ENCODE assay signal across 1 cellular context in genomic region chr10:5446390-5446926, GRCh38.
TF ChIP-seq lines count a peak whose summit lies in the region.

No MANE protein-coding gene starts in this region.

TF ChIP-seq in K562, 482 proteins besides CTCF, POLR2A, EP300 and RAD21 (continued from another document and continues in another):
- TF ChIP-seq GABPB2 (CRISPR knock-in tag; conservative IDR thresholded peaks at IDR 0.05) (no peak), ZNF3 (CRISPR knock-in tag; IDR thresholded peaks at IDR 0.05) (no peak), LCOR (CRISPR knock-in tag; IDR thresholded peaks at IDR 0.05) (peak; percentile 52; the same call in 1 of the 2 replicates), ZBTB33 (CRISPR knock-in tag; IDR thresholded peaks at IDR 0.05) (peak; percentile 62), HMBOX1 (IDR thresholded peaks at IDR 0.05) (peak; percentile 71), RBFOX2 (IDR thresholded peaks at IDR 0.05; ENCODE audit: low read depth, low read length) (peak; percentile 99), HES1 (IDR thresholded peaks at IDR 0.05; ENCODE audit: low read depth) (0 out of 2 replicates have a peak, but pooled peaks have one; percentile 17), ZNF316 (IDR thresholded peaks at IDR 0.05) (no peak), STAT5A (IDR thresholded peaks at IDR 0.05; ENCODE audit: borderline replicate concordance, low read length) (no peak), CBX3 (IDR thresholded peaks at IDR 0.05; ENCODE audit: borderline replicate concordance in 1 of 2, low read length in 2 of 2) (peak in 1 of 2 experiments; percentile 70; a peak in 1 of 3 replicates), PKNOX1 (IDR thresholded peaks at IDR 0.05) (0 out of 2 replicates have a peak, but pooled peaks have one; percentile 21), ZBTB1 (CRISPR knock-in tag; IDR thresholded peaks at IDR 0.05; ENCODE audit: borderline replicate concordance, low read depth) (no peak), ZNF431 (CRISPR knock-in tag; IDR thresholded peaks at IDR 0.05) (peak; percentile 54; the same call in 1 of the 2 replicates), ATF6 (CRISPR knock-in tag; IDR thresholded peaks at IDR 0.05) (peak; percentile 21; the same call in 1 of the 2 replicates), ATF1 (CRISPR knock-in tag; IDR thresholded peaks at IDR 0.05) (no peak), ATF1 (tag; IDR thresholded peaks at IDR 0.05) (peak; percentile 38; the same call in 1 of the 2 replicates), BCOR (IDR thresholded peaks at IDR 0.05) (peak; percentile 68), TCFL5 (CRISPR knock-in tag; conservative IDR thresholded peaks at IDR 0.05) (0 out of 2 replicates have a peak, but pooled peaks have one; percentile 23), ZNF436 (CRISPR knock-in tag; IDR thresholded peaks at IDR 0.05) (0 out of 2 replicates have a peak, but pooled peaks have one; percentile 16), ERF (CRISPR knock-in tag; IDR thresholded peaks at IDR 0.05) (0 out of 2 replicates have a peak, but pooled peaks have one; percentile 51), DDX20 (tag; IDR thresholded peaks at IDR 0.05; ENCODE audit: low read depth) (no peak), NR2C1 (IDR thresholded peaks at IDR 0.05) (0 out of 2 replicates have a peak, but pooled peaks have one; percentile 2), NR2C1 (tag; IDR thresholded peaks at IDR 0.05) (no peak), ARID3A (IDR thresholded peaks at IDR 0.05; ENCODE audit: borderline replicate concordance, low read depth, low read length) (no peak), KDM1A (IDR thresholded peaks at IDR 0.05) (0 out of 4 replicates have a peak, but pooled peaks of 1 of the 2 experiments have one; percentile 14), THAP12 (CRISPR knock-in tag; IDR thresholded peaks at IDR 0.05) (peak; percentile 80), HDAC8 (tag; IDR thresholded peaks at IDR 0.05) (no peak), TEAD1 (CRISPR knock-in tag; IDR thresholded peaks at IDR 0.05) (peak; percentile 30 to 75; a peak in 1 of 4 replicates), KDM4B (IDR thresholded peaks at IDR 0.05; ENCODE audit: borderline replicate concordance in 2 of 2, low read depth in 1 of 2) (peak in 1 of 2 experiments; percentile 77; a peak in 1 of 4 replicates), SNIP1 (IDR thresholded peaks at IDR 0.05; ENCODE audit: low read depth) (no peak), MCM5 (IDR thresholded peaks at IDR 0.05; ENCODE audit: low read depth) (no peak), E2F6 (IDR thresholded peaks at IDR 0.05; ENCODE audit: borderline replicate concordance in 1 of 2, extremely low read depth in 1 of 2, insufficient read depth in 1 of 2, insufficient read length in 1 of 2, low read depth in 1 of 2, low read length in 1 of 2, poor library complexity in 1 of 2, severe bottlenecking in 1 of 2) (peak; percentile 60 to 81), ZBTB12 (CRISPR knock-in tag; IDR thresholded peaks at IDR 0.05) (no peak), ZBTB2 (IDR thresholded peaks at IDR 0.05) (peak; percentile 18; the same call in 1 of the 2 replicates), TAF15 (IDR thresholded peaks at IDR 0.05; ENCODE audit: low read depth, low read length) (no peak), SOX6 (IDR thresholded peaks at IDR 0.05) (peak; percentile 52; the same call in 1 of the 2 replicates), CHD1 (IDR thresholded peaks at IDR 0.05; ENCODE audit: low read length) (no peak), ZKSCAN1 (IDR thresholded peaks at IDR 0.05; ENCODE audit: low read depth, low read length) (peak; percentile 63; the same call in 1 of the 2 replicates), ZNF324 (CRISPR knock-in tag; IDR thresholded peaks at IDR 0.05) (no peak), RBBP5 (IDR thresholded peaks at IDR 0.05; ENCODE audit: borderline replicate concordance, insufficient read depth, low read length, poor library complexity, severe bottlenecking) (peak; percentile 77), ZNF224 (CRISPR knock-in tag; IDR thresholded peaks at IDR 0.05) (no peak), HMGN3 (IDR thresholded peaks at IDR 0.05; ENCODE audit: borderline replicate concordance, extremely low read depth, insufficient read length, low read depth, low read length) (peak; percentile 95), ZNF75A (CRISPR knock-in tag; IDR thresholded peaks at IDR 0.05) (0 out of 2 replicates have a peak, but pooled peaks have one; percentile 39), SMARCA4 (IDR thresholded peaks at IDR 0.05) (no peak), RBM22 (IDR thresholded peaks at IDR 0.05; ENCODE audit: low read depth, low read length, poor library complexity, severe bottlenecking) (peak; percentile 18), ZNF133 (CRISPR knock-in tag; IDR thresholded peaks at IDR 0.05) (0 out of 2 replicates have a peak, but pooled peaks have one; percentile 47), JUND (IDR thresholded peaks at IDR 0.05; ENCODE audit: borderline replicate concordance, low read depth, low read length) (peak; percentile 51; the same call in 1 of the 2 replicates), JUND (tag; IDR thresholded peaks at IDR 0.05; ENCODE audit: borderline replicate concordance, low read depth, low read length) (peak; percentile 67; the same call in 1 of the 3 replicates), NFRKB (IDR thresholded peaks at IDR 0.05; ENCODE audit: low read depth) (0 out of 2 replicates have a peak, but pooled peaks have one; percentile 68), ZNF740 (CRISPR knock-in tag; IDR thresholded peaks at IDR 0.05) (no peak), ZNF740 (tag; IDR thresholded peaks at IDR 0.05) (no peak)
